Comparison of ENCODE assay signal across 23 cellular contexts in the genomic region with DNA sequence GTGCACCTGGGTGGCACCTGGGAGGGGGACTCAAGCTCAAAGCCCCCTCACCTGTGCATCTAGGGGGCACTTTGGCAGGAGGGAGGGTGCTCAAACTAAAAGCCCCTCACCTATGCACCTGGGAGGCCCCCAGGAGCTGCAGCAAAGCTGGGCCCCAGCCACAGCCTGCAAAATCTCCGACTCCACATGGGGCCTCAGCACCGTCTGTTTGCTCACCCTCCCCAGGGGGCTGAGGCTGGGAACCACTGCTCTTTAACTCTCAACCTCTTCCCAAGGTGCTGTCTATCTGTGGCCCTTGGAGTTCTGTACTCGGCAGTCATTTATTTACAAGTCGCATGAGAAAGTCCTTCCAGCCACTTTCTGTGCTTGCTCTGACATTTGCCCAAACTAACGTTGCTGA.
"Had no signal": no experiment of that assay in that cellular context is flagged by ENCODE, and none has a peak within 500 bp of the region (broad histone marks: within the 10 kb centered on the region; RNA-seq: fewer than 3 reads in every experiment).

No MANE protein-coding gene starts in this region.

- H3K27me3 ChIP-seq: cardiac muscle cell, pancreas, upper lobe of left lung had no signal

- H3K9me3 Mint-ChIP-seq: activated naive CD8-positive, alpha-beta T cell treated with anti-CD3 and anti-CD28 coated beads for 36 hours; activated T-helper 1 cell treated with anti-CD3 and anti-CD28 coated beads, Interleukin-12 subunit alpha, Interleukin-12 subunit beta, Interleukin-2, Interleukin-4 antibody, amounts not matched to agents 30 ng/mL and 10 ng/mL and 1 ng/mL, durations not matched to agents 14 hours and 24 hours and 36 hours; stimulated activated effector memory CD8-positive, alpha-beta T cell treated with anti-CD3 and anti-CD28 coated beads, Interleukin-12 subunit alpha, Interleukin-12 subunit beta, amount 100 ng/mL, for 72 hours had no signal

- ATAC-seq: gastroesophageal sphincter; left cardiac atrium; mucosa of descending colon; sciatic nerve; stimulated activated effector memory CD8-positive, alpha-beta T cell treated with anti-CD3 and anti-CD28 coated beads, Interleukin-12 subunit alpha, Interleukin-12 subunit beta, amount 100 ng/mL, for 72 hours had no signal

- H3K4me2 ChIP-seq: smooth muscle cell had no signal

- H3K36me3 Mint-ChIP-seq: activated naive CD8-positive, alpha-beta T cell treated with anti-CD3 and anti-CD28 coated beads for 36 hours; naive B cell; stimulated activated effector memory CD8-positive, alpha-beta T cell treated with anti-CD3 and anti-CD28 coated beads, Interleukin-12 subunit alpha, Interleukin-12 subunit beta, amount 100 ng/mL, for 72 hours had no signal

- H3K4me1 ChIP-seq: esophagus muscularis mucosa, gastroesophageal sphincter, pancreas, upper lobe of left lung had no signal

- H3K4me1 Mint-ChIP-seq: activated naive CD8-positive, alpha-beta T cell treated with anti-CD3 and anti-CD28 coated beads for 36 hours; naive B cell; stimulated activated effector memory CD8-positive, alpha-beta T cell treated with anti-CD3 and anti-CD28 coated beads, Interleukin-12 subunit alpha, Interleukin-12 subunit beta, amount 100 ng/mL, for 72 hours had no signal

- H3K27ac Mint-ChIP-seq: activated naive CD8-positive, alpha-beta T cell treated with anti-CD3 and anti-CD28 coated beads for 36 hours; activated T-helper 1 cell treated with anti-CD3 and anti-CD28 coated beads, Interleukin-12 subunit alpha, Interleukin-12 subunit beta, Interleukin-2, Interleukin-4 antibody, amounts not matched to agents 30 ng/mL and 10 ng/mL and 1 ng/mL, durations not matched to agents 14 hours and 24 hours and 36 hours; naive B cell; stimulated activated effector memory CD8-positive, alpha-beta T cell treated with anti-CD3 and anti-CD28 coated beads, Interleukin-12 subunit alpha, Interleukin-12 subunit beta, amount 100 ng/mL, for 72 hours had no signal

- H3K27me3 Mint-ChIP-seq: naive B cell had no signal

- H3K9me3 ChIP-seq: esophagus muscularis mucosa, gastroesophageal sphincter, mucosa of descending colon, pancreas, thoracic aorta, upper lobe of left lung had no signal

- H3K4me3 Mint-ChIP-seq: activated naive CD8-positive, alpha-beta T cell treated with anti-CD3 and anti-CD28 coated beads for 36 hours; activated T-helper 1 cell treated with anti-CD3 and anti-CD28 coated beads, Interleukin-12 subunit alpha, Interleukin-12 subunit beta, Interleukin-2, Interleukin-4 antibody, amounts not matched to agents 30 ng/mL and 10 ng/mL and 1 ng/mL, durations not matched to agents 14 hours and 24 hours and 36 hours; naive B cell; stimulated activated effector memory CD8-positive, alpha-beta T cell treated with anti-CD3 and anti-CD28 coated beads, Interleukin-12 subunit alpha, Interleukin-12 subunit beta, amount 100 ng/mL, for 72 hours had no signal

- DNase-seq: activated CD4-positive, alpha-beta T cell treated with anti-CD3 and anti-CD28 coated beads, Interleukin-2, amount 50 U/mL, for 4 hours; activated gamma-delta T cell treated with Interleukin-2 at 50 U/mL for 16 hours; activated naive CD8-positive, alpha-beta T cell treated with anti-CD3 and anti-CD28 coated beads for 36 hours; amniotic stem cell; dermis blood vessel endothelial cell; effector memory CD4-positive, alpha-beta T cell; left cardiac atrium; mesenchymal stem cell; naive B cell; stimulated activated CD4-positive, alpha-beta T cell treated with anti-CD3 and anti-CD28 coated beads, Interleukin-4, amount 100 ng/mL, for 1 hour; T-helper 2 cell; upper lobe of left lung had no signal

- H3K4me3 ChIP-seq: cardiac muscle cell, esophagus muscularis mucosa, gastroesophageal sphincter, mucosa of descending colon, pancreas, smooth muscle cell, thoracic aorta, upper lobe of left lung had no signal

- H3K27ac ChIP-seq: cardiac muscle cell, esophagus muscularis mucosa, gastroesophageal sphincter, pancreas, thoracic aorta, upper lobe of left lung, VCaP had no signal

- H3K36me3 ChIP-seq: cardiac muscle cell, esophagus muscularis mucosa, gastroesophageal sphincter, pancreas, thoracic aorta, upper lobe of left lung had no signal
